Comparison of ENCODE assay signal across 11 cellular contexts in genomic region chr15:70473623-70474366, GRCh38.
DNase-seq lines count a peak whose midpoint lies in the region; ATAC-seq, FAIRE-seq and TF ChIP-seq lines count a peak whose summit lies in the region.
"Had no signal": no experiment of that assay in that cellular context is flagged by ENCODE, and none has a peak within 500 bp of the region (broad histone marks: within the 10 kb centered on the region; RNA-seq: fewer than 3 reads in every experiment).

No MANE protein-coding gene starts in this region.

- no peak overlapping the region for H2BK120ac ChIP-seq in mesenchymal stem cell (ENCODE audit: low read depth, low read length)

- H3K18ac ChIP-seq in mesenchymal stem cell (ENCODE audit: low read depth in 1 of 2, low read length in 2 of 2): no peak overlapping the region

- TF ChIP-seq CTCF in K562 (IDR thresholded peaks at IDR 0.05 in 2 of 3, conservative IDR thresholded peaks at IDR 0.05 in 1 of 3; ENCODE audit: insufficient read depth in 2 of 3, low read depth in 1 of 3, low read length in 3 of 3) (no peak), adrenal gland (IDR thresholded peaks at IDR 0.05) (no peak)

- FAIRE-seq in K562 (lab: Jason Lieb, UNC) (no peak), urothelium cell line (lab: Jason Lieb, UNC) (peak; percentile 63)
- FAIRE-seq: kidney had no signal

- H3K9me1 ChIP-seq in K562 (ENCODE audit: control insufficient read depth, insufficient read depth, low read length): no peaks in the 10 kb centered on the region

- H3K4me1 ChIP-seq in K562 (replicated peaks in 1 of 2; ENCODE audit: control insufficient read depth in 2 of 2, insufficient read depth in 2 of 2, low read length in 2 of 2): peaks cover 0 to 12% of the 10 kb centered on the region in 2 experiments; a peak in 3 of 5 replicates
- H3K4me1 ChIP-seq in mesenchymal stem cell (ENCODE audit: control insufficient read depth, insufficient read depth, low read depth, low read length): peaks cover 26% of the 10 kb centered on the region
- H3K4me1 ChIP-seq in adrenal gland (replicated peaks in 1 of 2): no peaks in the 10 kb centered on the region
- H3K4me1 ChIP-seq: body of pancreas had no signal

- no peak overlapping the region for H2BK12ac ChIP-seq in mesenchymal stem cell (ENCODE audit: low read length in 2 of 2)

- no peak overlapping the region for H2BK15ac ChIP-seq in mesenchymal stem cell (ENCODE audit: low read depth, poor library complexity, severe bottlenecking)

- peaks cover 25% of the 10 kb centered on the region for H3K4me1 Mint-ChIP-seq in activated naive CD8-positive, alpha-beta T cell (ENCODE audit: low read depth)
- peaks cover 16% of the 10 kb centered on the region for H3K4me1 Mint-ChIP-seq in activated naive CD8-positive, alpha-beta T cell treated with anti-CD3 and anti-CD28 coated beads for 36 hours

- H3K9me3 Mint-ChIP-seq in activated naive CD8-positive, alpha-beta T cell (ENCODE audit: low read depth): no peaks in the 10 kb centered on the region
- no peaks in the 10 kb centered on the region for H3K9me3 Mint-ChIP-seq in activated naive CD8-positive, alpha-beta T cell treated with anti-CD3 and anti-CD28 coated beads for 36 hours

- H3K27me3 ChIP-seq in K562 (ENCODE audit: control insufficient read depth in 2 of 2, insufficient read depth in 2 of 2, low read length in 2 of 2): peaks cover 34 to 73% of the 10 kb centered on the region in 2 experiments
- H3K27me3 ChIP-seq in mesenchymal stem cell (ENCODE audit: control insufficient read depth in 1 of 2, insufficient read depth in 1 of 2, low read length in 2 of 2): peaks cover 10 to 37% of the 10 kb centered on the region in 2 experiments
- H3K27me3 ChIP-seq in adrenal gland: no peaks in the 10 kb centered on the region
- H3K27me3 ChIP-seq: body of pancreas, ovary had no signal

- no peaks in the 10 kb centered on the region for H3K36me3 ChIP-seq in K562 (ENCODE audit: control insufficient read depth, insufficient read depth, low read length)
- H3K36me3 ChIP-seq in mesenchymal stem cell (ENCODE audit: control insufficient read depth in 1 of 2, insufficient read depth in 2 of 2, low read depth in 1 of 2, low read length in 2 of 2): no peaks in the 10 kb centered on the region
- H3K36me3 ChIP-seq in adrenal gland (replicated peaks in 1 of 2): no peaks in the 10 kb centered on the region
- H3K36me3 ChIP-seq: ovary had no signal

- intact Hi-C loops in K562 (cut with micrococcal nuclease): no loop called here
- intact Hi-C loops in adrenal gland (cut with DNase I): no loop called here

- H3K27ac ChIP-seq in K562 (ENCODE audit: extremely low read depth, low read depth, low read length) (no peak overlapping the region), mesenchymal stem cell (ENCODE audit: low read length, poor library complexity, severe bottlenecking) (peak overlapping the region; percentile 75), adrenal gland (peak overlapping the region in 2 of 5 donors; percentile 69 to 86)
- H3K27ac ChIP-seq: ovary had no signal

- peak overlapping the region; percentile 76 for H3K4me3 Mint-ChIP-seq in activated naive CD8-positive, alpha-beta T cell
- no peak overlapping the region for H3K4me3 Mint-ChIP-seq in activated naive CD8-positive, alpha-beta T cell treated with anti-CD3 and anti-CD28 coated beads for 36 hours

- BruUV-seq in K562 (replicated peaks; lab: Mats Ljungman, UMichigan): no TSS peak

- H3K36me3 Mint-ChIP-seq in activated naive CD8-positive, alpha-beta T cell: no peaks in the 10 kb centered on the region
- H3K36me3 Mint-ChIP-seq in activated naive CD8-positive, alpha-beta T cell treated with anti-CD3 and anti-CD28 coated beads for 36 hours: no peaks in the 10 kb centered on the region

- no peak for TF ChIP-seq RAD21 in K562 (CRISPR knock-in tag; conservative IDR thresholded peaks at IDR 0.05 in 1 of 2, IDR thresholded peaks at IDR 0.05 in 1 of 2)

- no peak overlapping the region for H3K4me2 ChIP-seq in K562 (ENCODE audit: insufficient read depth, low read length)
- H3K4me2 ChIP-seq in mesenchymal stem cell (ENCODE audit: low read length, poor library complexity, severe bottlenecking): no peak overlapping the region

- CTCF ChIA-PET in K562 (lab: Yijun Ruan, JAX; ENCODE audit: low intra/inter-chr PET ratio): no interaction called here

- whole genome bisulfite sequencing in K562 (ENCODE audit: insufficient coverage, low coverage, missing lambda C conversion rate): 1% methylated on average over 14 of the region's 15 CpGs
- WGBS in mesenchymal stem cell: 90% methylated on average over 12 of the region's 15 CpGs
- WGBS in adrenal gland, 4 donors: 46 to 63% (median 55%) methylated on average over 15 of the region's 15 CpGs

- no peak overlapping the region for H2AFZ ChIP-seq in K562 (ENCODE audit: low read depth, low read length)
- H2AFZ ChIP-seq in mesenchymal stem cell (ENCODE audit: low read depth, low read length): no peak overlapping the region

- no peaks in the 10 kb centered on the region for H3K79me2 ChIP-seq in K562 (ENCODE audit: control insufficient read depth, insufficient read depth, low read length)

- TF ChIP-seq POLR2A in K562 (conservative IDR thresholded peaks at IDR 0.05) (no peak), adrenal gland (IDR thresholded peaks at IDR 0.05) (no peak)

- H3K9me3 ChIP-seq in K562 (replicated peaks; ENCODE audit: control insufficient read depth, insufficient read depth, low read depth, low read length) (no peaks in the 10 kb centered on the region), mesenchymal stem cell (ENCODE audit: control insufficient read depth, low read length) (no peaks in the 10 kb centered on the region), adrenal gland (replicated peaks in 1 of 3) (no peaks in the 10 kb centered on the region)
- H3K9me3 ChIP-seq: body of pancreas, ovary had no signal

- H2AK5ac ChIP-seq in mesenchymal stem cell (ENCODE audit: low read length, severe bottlenecking): no peak overlapping the region

- peaks cover 12% of the 10 kb centered on the region for H3K27me3 Mint-ChIP-seq in activated naive CD8-positive, alpha-beta T cell
- peaks cover 62% of the 10 kb centered on the region for H3K27me3 Mint-ChIP-seq in activated naive CD8-positive, alpha-beta T cell treated with anti-CD3 and anti-CD28 coated beads for 36 hours

- no peak for DNase-seq in activated naive CD8-positive, alpha-beta T cell treated with anti-CD3 and anti-CD28 coated beads for 36 hours
- no peak for DNase-seq in K562 (ENCODE audit: extremely low read depth in 1 of 4, low spot score in 3 of 4)
- DNase-seq in mesenchymal stem cell: no peak
- no peak for DNase-seq in urothelium cell line (ENCODE audit: low spot score)
- no peak for DNase-seq in NCI-H510A treated with DMSO at 0.1 percent for 48 hours (lab: John Stamatoyannopoulos, UW)
- no peak for DNase-seq in adrenal gland
- DNase-seq: ovary had no signal

- no peak overlapping the region for H3K14ac ChIP-seq in mesenchymal stem cell (ENCODE audit: low read length in 2 of 2)

- no peaks in the 10 kb centered on the region for H3K79me1 ChIP-seq in mesenchymal stem cell (replicated peaks; ENCODE audit: low read length, poor library complexity, severe bottlenecking)

- H3K4me3 ChIP-seq in K562: no peak overlapping the region
- peak overlapping the region in 1 of 2 experiments; percentile 73 for H3K4me3 ChIP-seq in mesenchymal stem cell (ENCODE audit: insufficient read depth in 1 of 2, low read depth in 1 of 2, low read length in 2 of 2)
- H3K4me3 ChIP-seq in adrenal gland: no peak overlapping the region
- H3K4me3 ChIP-seq: body of pancreas, ovary had no signal

- H2BK5ac ChIP-seq in mesenchymal stem cell (ENCODE audit: low read depth, low read length, poor library complexity, severe bottlenecking): no peak overlapping the region

- no peak overlapping the region for H3K4ac ChIP-seq in mesenchymal stem cell (ENCODE audit: low read depth in 1 of 2, low read length in 2 of 2)

- no peak overlapping the region for H3K27ac Mint-ChIP-seq in activated naive CD8-positive, alpha-beta T cell
- no peak overlapping the region for H3K27ac Mint-ChIP-seq in activated naive CD8-positive, alpha-beta T cell treated with anti-CD3 and anti-CD28 coated beads for 36 hours

- in situ Hi-C loops in K562 (cut with MboI): no loop called here

- H4K20me1 ChIP-seq in K562 (replicated peaks; ENCODE audit: control insufficient read depth, insufficient read depth, low read length): no peaks in the 10 kb centered on the region

- no peak overlapping the region for H3K9ac ChIP-seq in K562 (ENCODE audit: insufficient read depth in 1 of 2, low read depth in 2 of 2, low read length in 2 of 2)
- peak overlapping the region; percentile 68 for H3K9ac ChIP-seq in mesenchymal stem cell (ENCODE audit: low read length)

- TF ChIP-seq EP300 in K562 (IDR thresholded peaks at IDR 0.05; ENCODE audit: low read length): no peak

- ATAC-seq in K562 (no peak), HG02588 (IDR thresholded peaks at IDR 0.05; ENCODE audit: unreplicated experiment) (no peak)

- no peak overlapping the region for H4K8ac ChIP-seq in mesenchymal stem cell (ENCODE audit: low read length)

- POLR2A ChIA-PET in K562 (lab: Yijun Ruan, JAX): interaction anchor here (1.0 kb wide), 1 partner anchor 367 kb away, joined by 3 read pairs; no protein-coding TSS in a partner anchor

- no peak overlapping the region for H4K91ac ChIP-seq in mesenchymal stem cell (ENCODE audit: low read length)

- H3K23ac ChIP-seq in mesenchymal stem cell (ENCODE audit: low read length in 2 of 2): no peak overlapping the region

TF ChIP-seq in K562, 482 proteins besides CTCF, POLR2A, EP300 and RAD21 (continues in another document):
- TF ChIP-seq CBX8 (IDR thresholded peaks at IDR 0.05; ENCODE audit: borderline replicate concordance, extremely low read depth, low read depth, low read length, poor library complexity, severe bottlenecking) (no peak), NFIC (IDR thresholded peaks at IDR 0.05) (0 out of 2 replicates have a peak, but pooled peaks have one; percentile 11), ZNF696 (CRISPR knock-in tag; conservative IDR thresholded peaks at IDR 0.05) (no peak)
